17 cellular contexts compared by ENCODE assay signal in genomic region chr7:91140286-91140685, GRCh38.
A peak's percentile ranks its signal among the peaks of the same experiment; 100 is the strongest.
DNase-seq lines count a peak whose midpoint lies in the region; ATAC-seq and TF ChIP-seq lines count a peak whose summit lies in the region.
"Had no signal": no experiment of that assay in that cellular context is flagged by ENCODE, and none has a peak within 500 bp of the region (broad histone marks: within the 10 kb centered on the region; RNA-seq: fewer than 3 reads in every experiment).

No MANE protein-coding gene starts in this region.

- H3K36me3 ChIP-seq in mucosa of descending colon (ENCODE audit: low read depth) = no peaks in the 10 kb centered on the region

- peaks cover 37% of the 10 kb centered on the region for H3K4me1 Mint-ChIP-seq in activated B cell treated with CpG ODN at 0.5 μM for 24 hours
- H3K4me1 Mint-ChIP-seq in memory B cell = peaks cover 25% of the 10 kb centered on the region
- peaks cover 39% of the 10 kb centered on the region for H3K4me1 Mint-ChIP-seq in stimulated activated memory B cell treated with anti-CD40 and anti-IgM and Interleukin-4, amounts not matched to agents 10 μg/mL and 1 μg/mL and 100 μg/mL, for 72 hours
- H3K4me1 Mint-ChIP-seq: CD4-positive, CD25-positive, alpha-beta regulatory T cell had no signal

- ATAC-seq in GM18907 (IDR thresholded peaks at IDR 0.05; ENCODE audit: unreplicated experiment) (peak; percentile 44), activated B cell treated with CpG ODN at 0.5 μM for 24 hours (ENCODE audit: low read depth) (no peak), memory B cell (ENCODE audit: low read depth) (no peak), mucosa of descending colon (no peak)
- ATAC-seq in stimulated activated memory B cell treated with anti-CD40 and anti-IgM and Interleukin-4, amounts not matched to agents 10 μg/mL and 1 μg/mL and 100 μg/mL, for 72 hours = no peak
- ATAC-seq: A549, HepG2 had no signal

- no peak overlapping the region for H3K4me3 ChIP-seq in mucosa of descending colon
- H3K4me3 ChIP-seq: A549; BLaER1 treated with 17β-estradiol and CSF1 and Interleukin-3, amounts not matched to agents 10 nM and 100 nM had no signal

- CTCF ChIA-PET in activated B cell treated with CpG ODN at 0.5 μM for 24 hours (lab: Charles Lee) = no interaction called here

- peak overlapping the region; percentile 30 for H3K27ac Mint-ChIP-seq in activated B cell treated with CpG ODN at 0.5 μM for 24 hours
- peak overlapping the region; percentile 92 for H3K27ac Mint-ChIP-seq in memory B cell
- H3K27ac Mint-ChIP-seq in stimulated activated memory B cell treated with anti-CD40 and anti-IgM and Interleukin-4, amounts not matched to agents 10 μg/mL and 1 μg/mL and 100 μg/mL, for 72 hours = peak overlapping the region; percentile 69
- H3K27ac Mint-ChIP-seq: CD4-positive, CD25-positive, alpha-beta regulatory T cell; HFFc6 had no signal

- POLR2A ChIA-PET in activated B cell treated with CpG ODN at 0.5 μM for 24 hours (lab: Charles Lee) = no interaction called here

- no peak for DNase-seq in activated B cell treated with CpG ODN at 0.5 μM for 24 hours
- no peak for DNase-seq in memory B cell (ENCODE audit: low spot score in 2 of 2)
- DNase-seq in NCI-H2107 treated with DMSO at 0.1 percent for 48 hours (lab: John Stamatoyannopoulos, UW; ENCODE audit: unreplicated experiment) = no peak
- DNase-seq in RPMI8226 = no peak
- no peak for DNase-seq in NCI-H446 (lab: John Stamatoyannopoulos, UW)
- no peak for DNase-seq in mucosa of descending colon
- DNase-seq: AML-193; Calu3; CD4-positive, CD25-positive, alpha-beta regulatory T cell; DMS 273 treated with DMSO at 0.1 percent for 48 hours; HCEC 1CT; HFFc6 had no signal

- H3K4me3 Mint-ChIP-seq in activated B cell treated with CpG ODN at 0.5 μM for 24 hours (no peak overlapping the region), memory B cell (no peak overlapping the region)
- no peak overlapping the region for H3K4me3 Mint-ChIP-seq in stimulated activated memory B cell treated with anti-CD40 and anti-IgM and Interleukin-4, amounts not matched to agents 10 μg/mL and 1 μg/mL and 100 μg/mL, for 72 hours
- H3K4me3 Mint-ChIP-seq: CD4-positive, CD25-positive, alpha-beta regulatory T cell; HFFc6 had no signal

- TF ChIP-seq CTCF in activated B cell treated with CpG ODN at 0.5 μM for 24 hours (IDR thresholded peaks at IDR 0.05) (no peak), mucosa of descending colon (IDR thresholded peaks at IDR 0.05) (no peak)

- H3K9me3 Mint-ChIP-seq in activated B cell treated with CpG ODN at 0.5 μM for 24 hours = no peaks in the 10 kb centered on the region
- H3K9me3 Mint-ChIP-seq in memory B cell = peaks cover 5% of the 10 kb centered on the region
- peaks cover 7% of the 10 kb centered on the region for H3K9me3 Mint-ChIP-seq in stimulated activated memory B cell treated with anti-CD40 and anti-IgM and Interleukin-4, amounts not matched to agents 10 μg/mL and 1 μg/mL and 100 μg/mL, for 72 hours
- H3K9me3 Mint-ChIP-seq: HFFc6 had no signal

- H3K9me3 ChIP-seq in mucosa of descending colon = no peaks in the 10 kb centered on the region
- H3K9me3 ChIP-seq: A549 had no signal

- intact Hi-C loops in activated B cell treated with CpG ODN at 0.5 μM for 24 hours (cut with micrococcal nuclease) (loop anchor here (10.0 kb wide), 1 partner anchor 55 kb away; no protein-coding TSS in a partner anchor), mucosa of descending colon (cut with DNase I, micrococcal nuclease) (no loop called here)

- peaks cover 21% of the 10 kb centered on the region for H3K36me3 Mint-ChIP-seq in activated B cell treated with CpG ODN at 0.5 μM for 24 hours (ENCODE audit: low read depth)
- H3K36me3 Mint-ChIP-seq in memory B cell = peaks cover 15% of the 10 kb centered on the region
- peaks cover 18% of the 10 kb centered on the region for H3K36me3 Mint-ChIP-seq in stimulated activated memory B cell treated with anti-CD40 and anti-IgM and Interleukin-4, amounts not matched to agents 10 μg/mL and 1 μg/mL and 100 μg/mL, for 72 hours
- H3K36me3 Mint-ChIP-seq: CD4-positive, CD25-positive, alpha-beta regulatory T cell had no signal

- H3K27me3 Mint-ChIP-seq in activated B cell treated with CpG ODN at 0.5 μM for 24 hours (no peaks in the 10 kb centered on the region), memory B cell (no peaks in the 10 kb centered on the region)
- no peaks in the 10 kb centered on the region for H3K27me3 Mint-ChIP-seq in stimulated activated memory B cell treated with anti-CD40 and anti-IgM and Interleukin-4, amounts not matched to agents 10 μg/mL and 1 μg/mL and 100 μg/mL, for 72 hours
- H3K27me3 Mint-ChIP-seq: CD4-positive, CD25-positive, alpha-beta regulatory T cell had no signal

- H3K4me1 ChIP-seq in mucosa of descending colon (ENCODE audit: low read depth) = no peaks in the 10 kb centered on the region
- H3K4me1 ChIP-seq: A549 had no signal

Comparison
In these comparisons a context has a peak if more than half of its experiments do, and no peak if none do; other contexts are left out.
1. H3K27ac Mint-ChIP-seq: peak in every context shown above with its lines; median percentile 92 in memory B cell; 69 in stimulated activated memory B cell treated with anti-CD40 and anti-IgM and Interleukin-4, amounts not matched to agents 10 μg/mL and 1 μg/mL and 100 μg/mL, for 72 hours; 30 in activated B cell treated with CpG ODN at 0.5 μM for 24 hours.